In genomic region chr15:31300208-31300661, GRCh38 we compare ENCODE assay signal across 12 cellular contexts. TPM values are rescaled to one million over a fixed set of nuclear protein-coding genes. Genes with fewer than 3 reads are reported as not detected.
DNase-seq lines count a peak whose midpoint lies in the region; ATAC-seq, FAIRE-seq and TF ChIP-seq lines count a peak whose summit lies in the region.
"Had no signal": no experiment of that assay in that cellular context is flagged by ENCODE, and none has a peak within 500 bp of the region (broad histone marks: within the 10 kb centered on the region; RNA-seq: fewer than 3 reads in every experiment).

No MANE protein-coding gene starts in this region.

- peak; percentile 38 for DNase-seq in CD14-positive monocyte (ENCODE audit: low spot score)
- DNase-seq in NCI-H2196 (lab: John Stamatoyannopoulos, UW; ENCODE audit: unreplicated experiment): peak; percentile 18
- DNase-seq in frontal cortex (ENCODE audit: low spot score in 2 of 2): peak; percentile 68 to 75
- peak in 4 of 6 donors; percentile 37 to 57 (median 39) for DNase-seq in pancreas
- no peak for DNase-seq in NCI-H187 treated with DMSO at 0.1 percent for 48 hours (lab: John Stamatoyannopoulos, UW)
- DNase-seq in activated naive CD8-positive, alpha-beta T cell treated with anti-CD3 and anti-CD28 coated beads, Interleukin-2, amount 50 U/mL, for 24 hours: no peak
- DNase-seq: PC-9; stimulated activated naive CD4-positive, alpha-beta T cell treated with Interleukin-2 at 50 U/mL for 16 hours had no signal

- H3K36me3 Mint-ChIP-seq in CD14-positive monocyte: peaks cover 0 to 3% of the 10 kb centered on the region in 2 donors
- H3K36me3 Mint-ChIP-seq in activated naive CD8-positive, alpha-beta T cell treated with anti-CD3 and anti-CD28 coated beads, Interleukin-2, amount 50 U/mL, for 24 hours (ENCODE audit: low read depth): no peaks in the 10 kb centered on the region
- H3K36me3 Mint-ChIP-seq: CD8-positive, alpha-beta T cell had no signal

- WGBS in pancreas, 2 donors: 61 to 62% methylated on average over 10 of the region's 10 CpGs

- ATAC-seq in pancreas: peak in 2 of 4 donors; percentile 13 to 44
- ATAC-seq in GM19023 (IDR thresholded peaks at IDR 0.05; ENCODE audit: unreplicated experiment): no peak
- no peak for ATAC-seq in activated naive CD8-positive, alpha-beta T cell treated with anti-CD3 and anti-CD28 coated beads, Interleukin-2, amount 50 U/mL, for 24 hours
- ATAC-seq in GM18861 (IDR thresholded peaks at IDR 0.05; ENCODE audit: unreplicated experiment): no peak
- ATAC-seq: CD8-positive, alpha-beta T cell had no signal

- H3K4me1 ChIP-seq in pancreas: peaks cover 0 to 16% (median 12%) of the 10 kb centered on the region in 3 donors

- no peak overlapping the region for H3K4me3 ChIP-seq in pancreas
- H3K4me3 ChIP-seq: ovary, PC-9 had no signal

- no peak for FAIRE-seq in frontal cortex (lab: Jason Lieb, UNC)
- FAIRE-seq in pancreas (lab: Jason Lieb, UNC): no peak

- no peaks in the 10 kb centered on the region for H3K36me3 ChIP-seq in pancreas
- H3K36me3 ChIP-seq: ovary had no signal

- intact Hi-C loops in CD14-positive monocyte (cut with micrococcal nuclease): no loop called here
- intact Hi-C loops in pancreas (cut with DNase I): no loop called here

- H3K9me3 ChIP-seq in pancreas: no peaks in the 10 kb centered on the region
- H3K9me3 ChIP-seq: ovary had no signal

- peaks cover 0 to 7% (median 4%) of the 10 kb centered on the region in 3 donors for H3K27me3 Mint-ChIP-seq in CD14-positive monocyte (ENCODE audit: low read depth in 3 of 3)
- H3K27me3 Mint-ChIP-seq in activated naive CD8-positive, alpha-beta T cell treated with anti-CD3 and anti-CD28 coated beads, Interleukin-2, amount 50 U/mL, for 24 hours: no peaks in the 10 kb centered on the region

- no peak overlapping the region for H3K27ac Mint-ChIP-seq in CD14-positive monocyte
- no peak overlapping the region for H3K27ac Mint-ChIP-seq in activated naive CD8-positive, alpha-beta T cell treated with anti-CD3 and anti-CD28 coated beads, Interleukin-2, amount 50 U/mL, for 24 hours
- H3K27ac Mint-ChIP-seq: CD8-positive, alpha-beta T cell had no signal

- no peak for TF ChIP-seq CTCF in CD14-positive monocyte (IDR thresholded peaks at IDR 0.05)
- TF ChIP-seq CTCF in pancreas (IDR thresholded peaks at IDR 0.05): no peak

- no peaks in the 10 kb centered on the region for H3K27me3 ChIP-seq in pancreas
- H3K27me3 ChIP-seq: ovary had no signal

- H3K9me3 Mint-ChIP-seq in CD14-positive monocyte: no peaks in the 10 kb centered on the region
- no peaks in the 10 kb centered on the region for H3K9me3 Mint-ChIP-seq in activated naive CD8-positive, alpha-beta T cell treated with anti-CD3 and anti-CD28 coated beads, Interleukin-2, amount 50 U/mL, for 24 hours
- H3K9me3 Mint-ChIP-seq: CD8-positive, alpha-beta T cell had no signal

- H3K4me1 Mint-ChIP-seq in CD14-positive monocyte: peaks cover 40% of the 10 kb centered on the region
- H3K4me1 Mint-ChIP-seq in activated naive CD8-positive, alpha-beta T cell treated with anti-CD3 and anti-CD28 coated beads, Interleukin-2, amount 50 U/mL, for 24 hours: peaks cover 18% of the 10 kb centered on the region

- H3K27ac ChIP-seq in pancreas: no peak overlapping the region
- H3K27ac ChIP-seq: ovary, PC-9 had no signal

- no peak overlapping the region for H3K4me3 Mint-ChIP-seq in CD14-positive monocyte
- no peak overlapping the region for H3K4me3 Mint-ChIP-seq in activated naive CD8-positive, alpha-beta T cell treated with anti-CD3 and anti-CD28 coated beads, Interleukin-2, amount 50 U/mL, for 24 hours
- H3K4me3 Mint-ChIP-seq: CD8-positive, alpha-beta T cell had no signal

RNA-seq across cellular contexts. Expression of gene KLF13, which starts 26.4 kb away (rescaled TPM):
- polyA plus RNA-seq in CD14-positive monocyte: 10 to 100 TPM; 22.5 to 28.0 TPM
- 45.2 TPM for total RNA-seq in frontal cortex
- total RNA-seq in pancreas: 10 to 100 TPM; 28.6 to 57.1 (median 37.2) TPM
- 10 to 100 TPM; 12.3 to 18.7 TPM for polyA plus RNA-seq in pancreas

Comparison
In these comparisons a context has a peak if more than half of its experiments do, and no peak if none do; other contexts are left out.
1. DNase-seq: peak in CD14-positive monocyte (single experiment), NCI-H2196 (single experiment), frontal cortex (2 of 2) and pancreas (4 of 6); none in NCI-H187 treated with DMSO at 0.1 percent for 48 hours (single experiment) and activated naive CD8-positive, alpha-beta T cell treated with anti-CD3 and anti-CD28 coated beads, Interleukin-2, amount 50 U/mL, for 24 hours (single experiment).